In genomic region chr16:81006472-81007311, GRCh38 we compare ENCODE assay signal across 8 cellular contexts.
DNase-seq lines count a peak whose midpoint lies in the region; ATAC-seq lines count a peak whose summit lies in the region.

Gene CENPN, plus strand, starts transcription at chr16:81007214. Its CDS starts 4,726 bp downstream, at chr16:81011940.
Gene CMC2, minus strand, starts transcription at chr16:81006885. Its CDS starts 9,491 bp downstream, at chr16:80997394.

- peak within 1 kb of the TSS; percentile 100 for H3K27ac ChIP-seq in BLaER1
- H3K27ac ChIP-seq in cingulate gyrus (ENCODE audit: low read depth, low read length): peak within 1 kb of the TSS; percentile 100

- ATAC-seq in GM19328 (IDR thresholded peaks at IDR 0.05; ENCODE audit: unreplicated experiment): peak; percentile 79
- peak; percentile 63 for ATAC-seq in HG03469 (IDR thresholded peaks at IDR 0.05; ENCODE audit: unreplicated experiment)

- no peaks in the 10 kb centered on the region for H3K9me3 ChIP-seq in BLaER1

- DNase-seq in NCI-H526 (lab: John Stamatoyannopoulos, UW) (peak; percentile 91 to 96), kidney tubule cell (ENCODE audit: low spot score) (peak; percentile 99)
- peak; percentile 97 for DNase-seq in activated CD4-positive, alpha-beta T cell treated with anti-CD3 and anti-CD28 coated beads for 48 hours
- peak; percentile 91 to 93 for DNase-seq in stimulated activated CD4-positive, alpha-beta T cell treated with anti-CD3 and anti-CD28 coated beads, Interleukin-1b, Interleukin-23, amount 100 ng/mL, for 1 hour (ENCODE audit: low read depth in 2 of 2)

- peaks cover 39% of the 10 kb centered on the region for H4K20me1 ChIP-seq in BLaER1

- H3K4me2 ChIP-seq in BLaER1: peak within 1 kb of the TSS; percentile 77

- H3K4me1 ChIP-seq in BLaER1: peaks cover 42% of the 10 kb centered on the region

- H3K4me3 ChIP-seq in BLaER1: peak within 1 kb of the TSS; percentile 98

- H3K36me3 ChIP-seq in BLaER1: peaks cover 19% of the 10 kb centered on the region

- H3K27me3 ChIP-seq in BLaER1: no peaks in the 10 kb centered on the region

- peak within 1 kb of the TSS; percentile 100 for H3K9ac ChIP-seq in BLaER1

Comparison
In these comparisons a context has a peak if more than half of its experiments do, and no peak if none do; other contexts are left out.
1. Peak in every context shown above with its lines: DNase-seq, ATAC-seq, H3K4me3 ChIP-seq and H3K27ac ChIP-seq.